8 cellular contexts compared by ENCODE assay signal in genomic region chr2:112690853-112691390, GRCh38. TPM values are rescaled to one million over a fixed set of nuclear protein-coding genes. Genes with fewer than 3 reads are reported as not detected.
A peak's percentile ranks its signal among the peaks of the same experiment; 100 is the strongest.
DNase-seq lines count a peak whose midpoint lies in the region; ATAC-seq and TF ChIP-seq lines count a peak whose summit lies in the region.

No MANE protein-coding gene starts in this region.

- H3K4me3 Mint-ChIP-seq in activated T-helper 1 cell treated with anti-CD3 and anti-CD28 coated beads, Interleukin-12 subunit alpha, Interleukin-12 subunit beta, Interleukin-2, Interleukin-4 antibody, amounts not matched to agents 30 ng/mL and 10 ng/mL and 1 ng/mL, durations not matched to agents 14 hours and 24 hours and 36 hours, result peak overlapping the region; percentile 20

- H3K27ac Mint-ChIP-seq in activated T-helper 1 cell treated with anti-CD3 and anti-CD28 coated beads, Interleukin-12 subunit alpha, Interleukin-12 subunit beta, Interleukin-2, Interleukin-4 antibody, amounts not matched to agents 30 ng/mL and 10 ng/mL and 1 ng/mL, durations not matched to agents 14 hours and 24 hours and 36 hours, result peak overlapping the region; percentile 72

- H3K4me1 ChIP-seq in tibial nerve, result peaks cover 0 to 7% (median 2%) of the 10 kb centered on the region in 4 donors

- H3K36me3 ChIP-seq in tibial nerve, result no peaks in the 10 kb centered on the region

- peak; percentile 40 for ATAC-seq in HG03196 (IDR thresholded peaks at IDR 0.05; ENCODE audit: unreplicated experiment)

- no peaks in the 10 kb centered on the region for H3K27me3 Mint-ChIP-seq in activated T-helper 1 cell treated with anti-CD3 and anti-CD28 coated beads, Interleukin-12 subunit alpha, Interleukin-12 subunit beta, Interleukin-2, Interleukin-4 antibody, amounts not matched to agents 30 ng/mL and 10 ng/mL and 1 ng/mL, durations not matched to agents 14 hours and 24 hours and 36 hours (ENCODE audit: insufficient read depth)

- H3K27me3 ChIP-seq in tibial nerve, result no peaks in the 10 kb centered on the region

- TF ChIP-seq CTCF in GM10266 (IDR thresholded peaks at IDR 0.05; ENCODE audit: control insufficient read depth, insufficient read depth, low read depth, missing control alignments) (peak; percentile 65), tibial nerve (IDR thresholded peaks at IDR 0.05) (peak; percentile 23 to 69 (median 57))

- H3K4me3 ChIP-seq in tibial nerve, result no peak overlapping the region

- intact Hi-C loops in activated T-helper 1 cell treated with anti-CD3 and anti-CD28 coated beads, Interleukin-12 subunit alpha, Interleukin-12 subunit beta, Interleukin-2, Interleukin-4 antibody, amounts not matched to agents 30 ng/mL and 10 ng/mL and 1 ng/mL, durations not matched to agents 14 hours and 24 hours and 36 hours (cut with micrococcal nuclease), result loop anchor here (1.0 kb wide), 3 partner anchors 35 to 91 kb away; no protein-coding TSS in a partner anchor

- TF ChIP-seq POLR2A in tibial nerve (IDR thresholded peaks at IDR 0.05), result no peak

- WGBS in tibial nerve, 2 donors, result 55 to 56% methylated on average over 9 of the region's 9 CpGs

- H3K36me3 Mint-ChIP-seq in activated T-helper 1 cell treated with anti-CD3 and anti-CD28 coated beads, Interleukin-12 subunit alpha, Interleukin-12 subunit beta, Interleukin-2, Interleukin-4 antibody, amounts not matched to agents 30 ng/mL and 10 ng/mL and 1 ng/mL, durations not matched to agents 14 hours and 24 hours and 36 hours (ENCODE audit: low read depth), result no peaks in the 10 kb centered on the region

- no peaks in the 10 kb centered on the region for H3K9me3 Mint-ChIP-seq in activated T-helper 1 cell treated with anti-CD3 and anti-CD28 coated beads, Interleukin-12 subunit alpha, Interleukin-12 subunit beta, Interleukin-2, Interleukin-4 antibody, amounts not matched to agents 30 ng/mL and 10 ng/mL and 1 ng/mL, durations not matched to agents 14 hours and 24 hours and 36 hours

- no peaks in the 10 kb centered on the region for H3K9me3 ChIP-seq in tibial nerve

- DNase-seq in GM10266 (ENCODE audit: extremely low spot score) (peak; percentile 49), RPMI8226 (peak; percentile 70), fibroblast of the conjunctiva (ENCODE audit: low read depth) (peak; percentile 24), occipital lobe (lab: John Stamatoyannopoulos, UW) (peak; percentile 41), tibial nerve (ENCODE audit: low spot score in 2 of 2) (peak in 1 of 2 donors; percentile 46), T1000 (lab: John Stamatoyannopoulos, UW) (no peak)
- DNase-seq in activated T-helper 1 cell treated with anti-CD3 and anti-CD28 coated beads, Interleukin-12 subunit alpha, Interleukin-12 subunit beta, Interleukin-2, Interleukin-4 antibody, amounts not matched to agents 30 ng/mL and 10 ng/mL and 1 ng/mL, durations not matched to agents 14 hours and 24 hours and 36 hours (ENCODE audit: low spot score), result peak; percentile 53

- peaks cover 32% of the 10 kb centered on the region for H3K4me1 Mint-ChIP-seq in activated T-helper 1 cell treated with anti-CD3 and anti-CD28 coated beads, Interleukin-12 subunit alpha, Interleukin-12 subunit beta, Interleukin-2, Interleukin-4 antibody, amounts not matched to agents 30 ng/mL and 10 ng/mL and 1 ng/mL, durations not matched to agents 14 hours and 24 hours and 36 hours (ENCODE audit: low read depth)

- no peak overlapping the region for H3K27ac ChIP-seq in tibial nerve

- no peak for TF ChIP-seq EP300 in tibial nerve (IDR thresholded peaks at IDR 0.05)

RNA-seq across cellular contexts. Expression of gene NT5DC4, which starts 29.9 kb away (rescaled TPM):
- total RNA-seq in activated T-helper 1 cell treated with anti-CD3 and anti-CD28 coated beads, Interleukin-12 subunit alpha, Interleukin-12 subunit beta, Interleukin-2, Interleukin-4 antibody, amounts not matched to agents 30 ng/mL and 10 ng/mL and 1 ng/mL, durations not matched to agents 14 hours and 24 hours and 36 hours, result not detected in 2 replicates
- total RNA-seq in occipital lobe (not detected), tibial nerve (not detected)

RNA-seq across cellular contexts. Expression of gene SLC20A1, which starts 45.2 kb away (rescaled TPM):
- 164 and 172 TPM in 2 replicates for total RNA-seq in activated T-helper 1 cell treated with anti-CD3 and anti-CD28 coated beads, Interleukin-12 subunit alpha, Interleukin-12 subunit beta, Interleukin-2, Interleukin-4 antibody, amounts not matched to agents 30 ng/mL and 10 ng/mL and 1 ng/mL, durations not matched to agents 14 hours and 24 hours and 36 hours
- total RNA-seq in occipital lobe (34.2 TPM), tibial nerve (10 to 100 TPM; 19.3 to 50.5 (median 32.8) TPM)
